21 cellular contexts compared by ENCODE assay signal in the genomic region with DNA sequence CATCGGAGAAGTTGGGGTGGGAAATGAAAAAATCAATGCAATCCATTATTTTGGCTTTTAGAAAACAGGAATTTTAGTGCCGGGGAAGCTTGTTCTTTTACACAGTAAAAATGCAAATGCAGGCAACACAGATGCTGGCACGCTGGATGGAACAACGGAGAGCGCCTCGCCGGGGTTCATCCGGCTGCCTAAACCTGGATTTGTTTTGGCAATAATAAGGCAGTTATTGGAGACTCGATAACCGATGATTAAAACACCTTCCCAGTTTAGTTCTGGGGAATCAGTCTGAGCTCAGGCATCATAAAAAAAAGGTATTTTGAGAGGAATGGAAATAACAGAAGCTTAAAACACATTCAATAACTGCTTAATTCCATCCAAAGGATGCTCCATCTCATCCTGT. TPM values are rescaled to one million over a fixed set of nuclear protein-coding genes. Genes with fewer than 3 reads are reported as not detected.
DNase-seq lines count a peak whose midpoint lies in the region; ATAC-seq and TF ChIP-seq lines count a peak whose summit lies in the region.
"Had no signal": no experiment of that assay in that cellular context is flagged by ENCODE, and none has a peak within 500 bp of the region (broad histone marks: within the 10 kb centered on the region; RNA-seq: fewer than 3 reads in every experiment).

No MANE protein-coding gene starts in this region.

- peak overlapping the region; percentile 39 for H3K4me3 Mint-ChIP-seq in glutamatergic neuron (ENCODE audit: unreplicated experiment)
- peak overlapping the region in 2 of 3 experiments; percentile 26 to 82 for H3K4me3 Mint-ChIP-seq in nephron
- peak overlapping the region; percentile 40 for H3K4me3 Mint-ChIP-seq in type B pancreatic cell
- H3K4me3 Mint-ChIP-seq: CD4-positive, CD25-positive, alpha-beta regulatory T cell had no signal

- ATAC-seq in Right ventricle myocardium superior (ENCODE audit: poor library complexity) (no peak), GM19351 (IDR thresholded peaks at IDR 0.05; ENCODE audit: unreplicated experiment) (no peak)
- ATAC-seq: A549 had no signal

- H3K27me3 Mint-ChIP-seq in glutamatergic neuron (ENCODE audit: unreplicated experiment), result peaks cover 28% of the 10 kb centered on the region
- H3K27me3 Mint-ChIP-seq in nephron (ENCODE audit: low read depth), result peaks cover 79% of the 10 kb centered on the region
- peaks cover 84% of the 10 kb centered on the region for H3K27me3 Mint-ChIP-seq in type B pancreatic cell

- TF ChIP-seq CTCF in glutamatergic neuron (IDR thresholded peaks at IDR 0.05; ENCODE audit: partially characterized antibody, unreplicated experiment) (no peak), nephron (IDR thresholded peaks at IDR 0.05; ENCODE audit: unreplicated experiment in 3 of 3) (no peak), type B pancreatic cell (conservative IDR thresholded peaks at IDR 0.05) (no peak)

- intact Hi-C loops in Right ventricle myocardium superior (cut with DNase I), result no loop called here

- H3K36me3 Mint-ChIP-seq in glutamatergic neuron (ENCODE audit: unreplicated experiment) (no peaks in the 10 kb centered on the region), nephron (ENCODE audit: low read depth) (no peaks in the 10 kb centered on the region), type B pancreatic cell (no peaks in the 10 kb centered on the region)
- H3K36me3 Mint-ChIP-seq: CD4-positive, CD25-positive, alpha-beta regulatory T cell had no signal

- H3K4me1 Mint-ChIP-seq in glutamatergic neuron (ENCODE audit: low read depth, unreplicated experiment) (peaks cover 28% of the 10 kb centered on the region), nephron (peaks cover 57% of the 10 kb centered on the region), type B pancreatic cell (ENCODE audit: unreplicated experiment) (peaks cover 5% of the 10 kb centered on the region)

- H3K9me3 Mint-ChIP-seq in glutamatergic neuron (ENCODE audit: unreplicated experiment) (peaks cover 3% of the 10 kb centered on the region), nephron (no peaks in the 10 kb centered on the region), type B pancreatic cell (no peaks in the 10 kb centered on the region)

- no peak for DNase-seq in glutamatergic neuron
- DNase-seq in type B pancreatic cell (ENCODE audit: extremely low spot score, unreplicated experiment), result no peak
- DNase-seq in Right ventricle myocardium superior, result no peak
- no peak for DNase-seq in stimulated activated CD4-positive, alpha-beta T cell treated with anti-CD3 and anti-CD28 coated beads, Interleukin-2, amount 100 ng/mL, for 24 hours
- DNase-seq: CD4-positive, CD25-positive, alpha-beta regulatory T cell; EL; GF-D8; Kasumi-1; NCI-H1417; NCI-H1694 treated with DMSO at 0.1 percent for 48 hours; NCI-H2081 treated with DMSO at 0.1 percent for 48 hours; NCI-H2171 treated with DMSO at 0.1 percent for 48 hours; NCI-H524 treated with DMSO at 0.1 percent for 48 hours; PC-9; RPMI8226; SHP77 treated with DMSO at 0.1 percent for 48 hours had no signal

- H3K27ac Mint-ChIP-seq in glutamatergic neuron (ENCODE audit: unreplicated experiment) (no peak overlapping the region), nephron (no peak overlapping the region), type B pancreatic cell (no peak overlapping the region)
- H3K27ac Mint-ChIP-seq: CD4-positive, CD25-positive, alpha-beta regulatory T cell had no signal

- peak overlapping the region; percentile 83 for H3K27ac ChIP-seq in angular gyrus (ENCODE audit: low read depth, low read length)
- H3K27ac ChIP-seq: A549, PC-9 had no signal

RNA-seq across cellular contexts. Expression of gene DSCAML1, which starts 2.9 kb away (rescaled TPM):
- total RNA-seq in glutamatergic neuron (ENCODE audit: unreplicated experiment), result 0.07 TPM
- 5.8 and 9.8 TPM in 2 replicates for total RNA-seq in type B pancreatic cell (ENCODE audit: low replicate concordance)
- 0.83 TPM for total RNA-seq in Right ventricle myocardium superior
- total RNA-seq: MCF 10A, PC-9 had no signal

RNA-seq across cellular contexts. Expression of gene FXYD2, which starts 30.4 kb away (rescaled TPM):
- total RNA-seq in glutamatergic neuron (ENCODE audit: unreplicated experiment), result 0.44 TPM
- total RNA-seq in type B pancreatic cell (ENCODE audit: low replicate concordance), result 40.8 and 57.5 TPM in 2 replicates
- 1.4 TPM for total RNA-seq in Right ventricle myocardium superior
- total RNA-seq: MCF 10A, PC-9 had no signal

Comparison
In these comparisons a context has a peak if more than half of its experiments do, and no peak if none do; other contexts are left out.
1. RNA of gene FXYD2, which starts 30.4 kb away (total RNA-seq): 40.8 to 57.5 TPM in type B pancreatic cell; 1.4 TPM in Right ventricle myocardium superior (single experiment) and 0.44 TPM in glutamatergic neuron (single experiment); every median in the first group is over 10 times any median in the second.
2. Peak in every context shown above with its lines, with median percentiles within 50 percentile points of each other: H3K4me3 Mint-ChIP-seq.